In the genomic region with DNA sequence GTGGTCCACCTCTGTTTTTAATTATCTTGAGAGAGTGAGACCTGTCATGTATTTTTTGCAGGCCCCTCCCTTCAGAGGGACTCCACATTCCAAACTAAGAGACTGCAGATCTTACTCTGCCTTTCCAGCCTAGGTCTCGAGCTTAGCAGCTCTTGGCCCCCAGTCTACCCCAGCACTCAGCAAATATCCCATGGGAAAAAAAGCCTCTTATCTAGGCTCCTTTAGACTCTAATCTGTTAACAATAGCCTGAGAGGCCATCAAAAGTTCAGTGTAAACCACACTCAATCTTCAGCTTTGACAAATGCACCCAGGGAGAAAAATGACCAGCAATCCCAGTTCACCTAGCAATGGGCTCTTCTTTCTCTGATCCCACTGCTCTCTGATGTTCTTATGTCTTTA, we compare ENCODE assay signal across 23 cellular contexts.
"Had no signal": no experiment of that assay in that cellular context is flagged by ENCODE, and none has a peak within 500 bp of the region (broad histone marks: within the 10 kb centered on the region; RNA-seq: fewer than 3 reads in every experiment).

No MANE protein-coding gene starts in this region.

- H3K9me3 Mint-ChIP-seq: activated naive CD8-positive, alpha-beta T cell treated with anti-CD3 and anti-CD28 coated beads, Interleukin-2, amount 10 ng/mL, durations not matched to agents 7 days and 5 days; activated T-cell treated with anti-CD3 and anti-CD28 coated beads, Interleukin-2, amount 50 U/mL, for 72 hours; effector memory CD8-positive, alpha-beta T cell had no signal

- H3K4me3 Mint-ChIP-seq: activated naive CD8-positive, alpha-beta T cell treated with anti-CD3 and anti-CD28 coated beads, Interleukin-2, amount 10 ng/mL, durations not matched to agents 7 days and 5 days; activated T-cell treated with anti-CD3 and anti-CD28 coated beads, Interleukin-2, amount 50 U/mL, for 72 hours; effector memory CD8-positive, alpha-beta T cell had no signal

- ATAC-seq: activated T-cell treated with anti-CD3 and anti-CD28 coated beads, Interleukin-2, amount 50 U/mL, for 72 hours; body of pancreas; effector memory CD8-positive, alpha-beta T cell; left colon; psoas muscle; right cardiac atrium had no signal

- H3K4me3 ChIP-seq: body of pancreas, lung, psoas muscle, tibial artery had no signal

- H3K36me3 ChIP-seq: tibial artery had no signal

- H3K4me1 ChIP-seq: body of pancreas, psoas muscle, tibial artery had no signal

- H3K27ac ChIP-seq: body of pancreas, epithelial cell of prostate, psoas muscle, tibial artery, VCaP had no signal

- DNase-seq: activated CD4-positive, alpha-beta T cell treated with anti-CD3 and anti-CD28 coated beads for 1 hour; activated CD4-positive, alpha-beta T cell treated with anti-CD3 and anti-CD28 coated beads, Interleukin-2, amount 50 U/mL, for 4 hours; activated gamma-delta T cell; activated naive CD8-positive, alpha-beta T cell treated with anti-CD3 and anti-CD28 coated beads, Interleukin-2, amount 10 ng/mL, durations not matched to agents 7 days and 5 days; activated T-cell treated with anti-CD3 and anti-CD28 coated beads, Interleukin-2, amount 50 U/mL, for 72 hours; amygdala; body of pancreas; caudate nucleus; effector memory CD8-positive, alpha-beta T cell; foreskin melanocyte; glutamatergic neuron; hypothalamus; islet precursor cell; left colon; midbrain; psoas muscle; right cardiac atrium; stimulated activated CD4-positive, alpha-beta T cell treated with anti-CD3 and anti-CD28 coated beads, Interleukin-2, amount 100 ng/mL, for 24 hours; stimulated activated naive CD4-positive, alpha-beta T cell treated with Interleukin-2 at 50 U/mL for 16 hours; tibial artery had no signal

- H3K9me3 ChIP-seq: body of pancreas, psoas muscle, tibial artery had no signal

- H3K27me3 Mint-ChIP-seq: activated naive CD8-positive, alpha-beta T cell treated with anti-CD3 and anti-CD28 coated beads, Interleukin-2, amount 10 ng/mL, durations not matched to agents 7 days and 5 days; effector memory CD8-positive, alpha-beta T cell had no signal

- H3K27me3 ChIP-seq: body of pancreas, tibial artery had no signal

- H3K27ac Mint-ChIP-seq: activated naive CD8-positive, alpha-beta T cell treated with anti-CD3 and anti-CD28 coated beads, Interleukin-2, amount 10 ng/mL, durations not matched to agents 7 days and 5 days; activated T-cell treated with anti-CD3 and anti-CD28 coated beads, Interleukin-2, amount 50 U/mL, for 72 hours; effector memory CD8-positive, alpha-beta T cell had no signal
